ENCODE assay signal across 16 cellular contexts in the genomic region with DNA sequence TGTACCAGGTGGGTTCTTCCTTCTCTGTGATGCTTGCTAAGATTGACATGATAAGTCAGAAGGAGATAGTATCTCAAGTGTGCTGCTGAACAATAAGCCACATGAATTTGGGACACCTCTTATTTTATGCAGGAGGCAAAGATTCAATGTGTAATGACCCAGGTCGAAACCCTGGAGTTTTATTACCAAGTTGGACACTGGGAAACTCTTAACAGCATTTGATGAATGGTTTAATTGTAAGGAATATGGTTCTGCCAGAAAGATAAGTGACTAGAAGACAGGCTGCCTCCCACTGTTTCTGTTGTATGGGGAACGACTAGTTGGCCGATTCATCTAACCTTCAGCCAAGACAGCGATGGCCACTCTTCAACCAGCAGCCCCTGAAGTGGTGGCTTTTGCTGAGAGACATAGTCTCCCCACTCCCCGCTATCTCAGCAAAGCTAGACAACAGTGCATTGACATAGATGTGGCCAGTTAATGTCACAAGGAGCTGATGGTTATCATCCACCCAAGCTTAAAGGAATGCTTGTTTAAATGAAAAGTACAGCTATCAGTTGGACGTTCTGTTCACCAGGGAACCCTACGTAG.
A peak's percentile ranks its signal among the peaks of the same experiment; 100 is the strongest.
DNase-seq lines count a peak whose midpoint lies in the region; ATAC-seq and TF ChIP-seq lines count a peak whose summit lies in the region.
"Had no signal": no experiment of that assay in that cellular context is flagged by ENCODE, and none has a peak within 500 bp of the region (broad histone marks: within the 10 kb centered on the region; RNA-seq: fewer than 3 reads in every experiment).

No MANE protein-coding gene starts in this region.

- H3K4me1 Mint-ChIP-seq in central memory CD8-positive, alpha-beta T cell: peaks cover 9% of the 10 kb centered on the region
- no peaks in the 10 kb centered on the region for H3K4me1 Mint-ChIP-seq in stimulated activated memory B cell treated with anti-CD40 and anti-IgM and Interleukin-4, amounts not matched to agents 10 μg/mL and 1 μg/mL and 100 μg/mL, for 72 hours
- H3K4me1 Mint-ChIP-seq: CD14-positive monocyte, IgD-negative memory B cell had no signal

- no peaks in the 10 kb centered on the region for H3K36me3 ChIP-seq in uterus

- no peaks in the 10 kb centered on the region for H3K9me3 ChIP-seq in uterus

- no peak overlapping the region for H3K27ac ChIP-seq in uterus
- H3K27ac ChIP-seq: HL-60 had no signal

- DNase-seq in NCI-H2227 (lab: John Stamatoyannopoulos, UW; ENCODE audit: unreplicated experiment): peak; percentile 24
- no peak for DNase-seq in central memory CD8-positive, alpha-beta T cell (ENCODE audit: low spot score in 2 of 2)
- no peak for DNase-seq in activated naive CD4-positive, alpha-beta T cell treated with anti-CD3 and anti-CD28 coated beads, Interleukin-2, amount 50 U/mL, for 16 hours
- no peak for DNase-seq in uterus
- DNase-seq: DMS 273 treated with DMSO at 0.1 percent for 48 hours, MV-4-11, NCI-H1436, NCI-H2081, NCI-H446, RPMI8226 had no signal

- peak overlapping the region; percentile 17 for H3K27ac Mint-ChIP-seq in central memory CD8-positive, alpha-beta T cell (ENCODE audit: low read depth)
- H3K27ac Mint-ChIP-seq in stimulated activated memory B cell treated with anti-CD40 and anti-IgM and Interleukin-4, amounts not matched to agents 10 μg/mL and 1 μg/mL and 100 μg/mL, for 72 hours: peak overlapping the region; percentile 22
- H3K27ac Mint-ChIP-seq: CD14-positive monocyte had no signal

- no peaks in the 10 kb centered on the region for H3K9me3 Mint-ChIP-seq in central memory CD8-positive, alpha-beta T cell
- H3K9me3 Mint-ChIP-seq in stimulated activated memory B cell treated with anti-CD40 and anti-IgM and Interleukin-4, amounts not matched to agents 10 μg/mL and 1 μg/mL and 100 μg/mL, for 72 hours: no peaks in the 10 kb centered on the region
- H3K9me3 Mint-ChIP-seq: IgD-negative memory B cell had no signal

- no peak for TF ChIP-seq EP300 in Ishikawa (IDR thresholded peaks at IDR 0.05; ENCODE audit: borderline replicate concordance)

- H3K27me3 Mint-ChIP-seq in central memory CD8-positive, alpha-beta T cell: no peaks in the 10 kb centered on the region
- no peaks in the 10 kb centered on the region for H3K27me3 Mint-ChIP-seq in stimulated activated memory B cell treated with anti-CD40 and anti-IgM and Interleukin-4, amounts not matched to agents 10 μg/mL and 1 μg/mL and 100 μg/mL, for 72 hours
- H3K27me3 Mint-ChIP-seq: IgD-negative memory B cell had no signal

- TF ChIP-seq POLR2A in uterus (IDR thresholded peaks at IDR 0.05): no peak

- H3K4me3 ChIP-seq in uterus: no peak overlapping the region

- H3K4me3 Mint-ChIP-seq in central memory CD8-positive, alpha-beta T cell: no peak overlapping the region
- H3K4me3 Mint-ChIP-seq in stimulated activated memory B cell treated with anti-CD40 and anti-IgM and Interleukin-4, amounts not matched to agents 10 μg/mL and 1 μg/mL and 100 μg/mL, for 72 hours: no peak overlapping the region
- H3K4me3 Mint-ChIP-seq: CD14-positive monocyte, IgD-negative memory B cell had no signal

- TF ChIP-seq CTCF in uterus (IDR thresholded peaks at IDR 0.05): no peak

- H3K36me3 Mint-ChIP-seq in central memory CD8-positive, alpha-beta T cell (ENCODE audit: insufficient read depth): peaks cover 31% of the 10 kb centered on the region
- H3K36me3 Mint-ChIP-seq in stimulated activated memory B cell treated with anti-CD40 and anti-IgM and Interleukin-4, amounts not matched to agents 10 μg/mL and 1 μg/mL and 100 μg/mL, for 72 hours: peaks cover 66% of the 10 kb centered on the region

- H3K4me1 ChIP-seq in uterus: no peaks in the 10 kb centered on the region

- no peaks in the 10 kb centered on the region for H3K27me3 ChIP-seq in uterus

- TF ChIP-seq RAD21 in Ishikawa (IDR thresholded peaks at IDR 0.05; ENCODE audit: low read depth): no peak

- no peak for ATAC-seq in central memory CD8-positive, alpha-beta T cell (replicated peaks; ENCODE audit: extremely low read depth, poor library complexity, severe bottlenecking)
- ATAC-seq in stimulated activated memory B cell treated with anti-CD40 and anti-IgM and Interleukin-4, amounts not matched to agents 10 μg/mL and 1 μg/mL and 100 μg/mL, for 72 hours: no peak
- no peak for ATAC-seq in HG02610 (IDR thresholded peaks at IDR 0.05; ENCODE audit: unreplicated experiment)

- intact Hi-C loops in uterus (cut with DNase I; ENCODE audit: low total_unique reads): no loop called here

TF ChIP-seq in Ishikawa, 13 proteins besides CTCF, POLR2A, EP300 and RAD21:
- TF ChIP-seq ZBTB7A (IDR thresholded peaks at IDR 0.05; ENCODE audit: low read depth) (no peak), TEAD4 (IDR thresholded peaks at IDR 0.05) (no peak), TCF12 (IDR thresholded peaks at IDR 0.05; ENCODE audit: low read depth) (no peak), NFIC (IDR thresholded peaks at IDR 0.05) (peak; percentile 22; the same call in 1 of the 2 replicates)
